In the genomic region with DNA sequence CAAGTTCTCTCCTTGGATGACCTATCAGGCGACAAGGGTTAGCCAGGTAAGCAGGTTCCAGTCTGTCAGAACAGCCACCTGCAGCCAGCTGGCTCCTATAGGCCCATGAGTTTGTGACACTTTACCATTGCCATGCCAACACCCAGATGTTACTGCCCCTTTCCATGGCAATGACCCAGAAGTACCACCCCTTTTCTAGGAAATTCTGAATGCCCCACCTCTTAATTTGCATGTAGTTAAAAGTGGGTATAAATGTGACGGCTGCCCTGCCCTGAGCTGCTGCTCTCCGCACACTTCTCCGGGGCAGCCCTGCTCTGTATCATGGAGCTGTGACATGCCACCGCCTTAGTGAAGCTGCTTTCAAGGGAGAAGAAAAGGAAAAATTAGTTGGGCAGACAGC, we compare ENCODE assay signal across 20 cellular contexts. TPM values are rescaled to one million over a fixed set of nuclear protein-coding genes. Genes with fewer than 3 reads are reported as not detected.
"Had no signal": no experiment of that assay in that cellular context is flagged by ENCODE, and none has a peak within 500 bp of the region (broad histone marks: within the 10 kb centered on the region; RNA-seq: fewer than 3 reads in every experiment).

No MANE protein-coding gene starts in this region.

- H3K9me3 ChIP-seq: adrenal gland, pancreas, upper lobe of right lung had no signal

- H3K4me2 ChIP-seq: neural progenitor cell had no signal

- H3K9me3 Mint-ChIP-seq: activated CD4-positive, alpha-beta T cell treated with anti-CD3 and anti-CD28 coated beads, Interleukin-2, amount 10 ng/mL, durations not matched to agents 24 days and 14 days; activated T-helper 17 cell treated with anti-CD3 and anti-CD28 coated beads, Interleukin-2, amount 50 U/mL, for 72 hours; dendritic cell treated with granulocyte-macrophage colony-stimulating factor and Interleukin-4, amounts not matched to agents 40 ng/mL and 50 ng/mL, for 4 days; effector memory CD8-positive, alpha-beta T cell had no signal

- H3K27ac ChIP-seq: adrenal gland, epithelial cell of prostate, neural progenitor cell, pancreas, upper lobe of right lung, WERI-Rb-1 had no signal

- DNase-seq: activated CD4-positive, alpha-beta T cell treated with anti-CD3 and anti-CD28 coated beads, Interleukin-2, amount 10 ng/mL, durations not matched to agents 24 days and 14 days; activated naive CD4-positive, alpha-beta T cell treated with anti-CD3 and anti-CD28 coated beads for 36 hours; adrenal gland; caudate nucleus; effector memory CD8-positive, alpha-beta T cell; stimulated activated CD4-positive, alpha-beta T cell treated with anti-CD3 and anti-CD28 coated beads, Interleukin-4, amount 100 ng/mL, for 1 hour; stimulated activated CD8-positive, alpha-beta memory T cell treated with anti-CD3 and anti-CD28 coated beads, Interleukin-4, amount 100 ng/mL, for 48 hours; stimulated activated naive CD8-positive, alpha-beta T cell treated with anti-CD3 and anti-CD28 coated beads, Interleukin-15, Interleukin-2, amounts not matched to agents 100 U/mL and 50 U/mL, for 24 hours; T-helper 9 cell; upper lobe of right lung; WERI-Rb-1 had no signal

- H3K27ac Mint-ChIP-seq: activated CD4-positive, alpha-beta T cell treated with anti-CD3 and anti-CD28 coated beads, Interleukin-2, amount 10 ng/mL, durations not matched to agents 24 days and 14 days; activated naive CD4-positive, alpha-beta T cell treated with anti-CD3 and anti-CD28 coated beads for 36 hours; activated T-helper 17 cell treated with anti-CD3 and anti-CD28 coated beads, Interleukin-2, amount 50 U/mL, for 72 hours; dendritic cell treated with granulocyte-macrophage colony-stimulating factor and Interleukin-4, amounts not matched to agents 40 ng/mL and 50 ng/mL, for 4 days; effector memory CD8-positive, alpha-beta T cell had no signal

- H3K9ac ChIP-seq: neural progenitor cell had no signal

- H3K4me3 ChIP-seq: adrenal gland, neural progenitor cell, pancreas, upper lobe of right lung had no signal

- H3K4me1 ChIP-seq: pancreas had no signal

- H3K4me3 Mint-ChIP-seq: activated CD4-positive, alpha-beta T cell treated with anti-CD3 and anti-CD28 coated beads, Interleukin-2, amount 10 ng/mL, durations not matched to agents 24 days and 14 days; activated naive CD4-positive, alpha-beta T cell treated with anti-CD3 and anti-CD28 coated beads for 36 hours; activated T-helper 17 cell treated with anti-CD3 and anti-CD28 coated beads, Interleukin-2, amount 50 U/mL, for 72 hours; dendritic cell treated with granulocyte-macrophage colony-stimulating factor and Interleukin-4, amounts not matched to agents 40 ng/mL and 50 ng/mL, for 4 days; effector memory CD8-positive, alpha-beta T cell had no signal

- H2AFZ ChIP-seq: neural progenitor cell had no signal

- H3K36me3 ChIP-seq: adrenal gland, neural progenitor cell, pancreas, upper lobe of right lung, WERI-Rb-1 had no signal

- ATAC-seq: activated T-helper 17 cell treated with anti-CD3 and anti-CD28 coated beads, Interleukin-2, amount 50 U/mL, for 72 hours; effector memory CD8-positive, alpha-beta T cell; pancreas; stimulated activated naive CD8-positive, alpha-beta T cell treated with anti-CD3 and anti-CD28 coated beads, Interleukin-15, Interleukin-2, amounts not matched to agents 100 U/mL and 50 U/mL, for 24 hours; upper lobe of right lung had no signal

- H3K27me3 ChIP-seq: adrenal gland, pancreas had no signal

- H3K36me3 Mint-ChIP-seq: neural progenitor cell had no signal

RNA-seq across cellular contexts. Expression of a gene that starts 15.5 kb away (rescaled TPM):
- total RNA-seq: lower leg skin, pancreas, temporal lobe, upper lobe of right lung had no signal
- polyA plus RNA-seq: adrenal gland, keratinocyte, pancreas had no signal

RNA-seq across cellular contexts. Expression of a gene that starts 26.2 kb away (rescaled TPM):
- total RNA-seq: myocyte, temporal lobe had no signal
- polyA plus RNA-seq: keratinocyte had no signal

RNA-seq across cellular contexts. Expression of a gene that starts 28.0 kb away (rescaled TPM):
- total RNA-seq: activated naive CD4-positive, alpha-beta T cell treated with anti-CD3 and anti-CD28 coated beads for 36 hours; adrenal gland; lower leg skin; temporal lobe; upper lobe of right lung had no signal
- polyA plus RNA-seq: adrenal gland, keratinocyte, pancreas had no signal
